In the genomic region with DNA sequence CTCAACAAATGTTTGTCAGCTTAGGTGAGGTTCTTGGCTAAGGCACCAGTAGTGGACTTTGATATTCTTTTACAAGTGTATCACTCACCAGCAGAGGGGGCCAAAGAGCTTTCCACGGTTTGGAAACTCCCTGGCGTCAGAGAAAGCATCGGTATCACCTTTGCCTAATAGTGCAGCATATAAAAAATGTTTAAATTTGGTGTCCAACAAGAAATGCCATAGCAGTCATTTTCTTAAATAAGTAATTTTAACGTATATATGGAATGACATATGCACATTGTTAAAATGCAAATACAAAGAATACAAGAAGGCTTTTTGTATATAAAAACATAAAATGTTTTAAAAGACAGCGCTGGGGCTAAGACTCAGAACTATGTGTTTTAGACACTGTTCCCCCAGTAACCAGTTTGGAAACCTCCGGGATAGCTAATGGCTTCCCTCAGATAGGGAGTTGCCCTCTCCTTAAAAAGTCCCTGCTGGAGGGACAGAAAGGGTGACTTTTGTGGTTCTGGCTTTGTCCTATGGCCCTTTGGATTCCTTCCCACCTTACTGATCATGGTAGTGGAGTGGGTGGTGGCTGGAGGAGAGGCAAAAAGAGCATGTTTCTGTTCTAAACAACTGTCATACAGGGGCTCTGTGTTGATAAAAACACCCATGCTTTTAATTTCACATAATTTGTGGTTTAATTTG, we compare ENCODE assay signal across 8 cellular contexts.
DNase-seq lines count a peak whose midpoint lies in the region; ATAC-seq and TF ChIP-seq lines count a peak whose summit lies in the region.

No MANE protein-coding gene starts in this region.

- peaks cover 6 to 22% (median 14%) of the 10 kb centered on the region in 7 donors for H3K4me1 Mint-ChIP-seq in naive thymus-derived CD4-positive, alpha-beta T cell
- peaks cover 13% of the 10 kb centered on the region for H3K4me1 Mint-ChIP-seq in stimulated activated memory B cell treated with anti-CD40 and anti-IgM and Interleukin-4, amounts not matched to agents 10 μg/mL and 1 μg/mL and 100 μg/mL, for 72 hours

- peaks cover 0 to 5% (median 0%) of the 10 kb centered on the region in 5 donors for H3K27me3 Mint-ChIP-seq in naive thymus-derived CD4-positive, alpha-beta T cell
- H3K27me3 Mint-ChIP-seq in stimulated activated memory B cell treated with anti-CD40 and anti-IgM and Interleukin-4, amounts not matched to agents 10 μg/mL and 1 μg/mL and 100 μg/mL, for 72 hours: no peaks in the 10 kb centered on the region

- intact Hi-C loops in naive thymus-derived CD4-positive, alpha-beta T cell (cut with micrococcal nuclease): loop anchor here (1.0 to 10.0 kb wide), 9 partner anchors 84 to 1552 kb away; a partner anchor contains a TSS

- DNase-seq in C1 segment of cervical spinal cord (lab: John Stamatoyannopoulos, UW): peak in 13 of 14 donors; percentile 1 to 69 (median 38)
- peak in 64 of 76 experiments; percentile 1 to 82 (median 44) for DNase-seq in HUDEP-2 (lab: John Stamatoyannopoulos, UW; ENCODE audit: unreplicated experiment in 76 of 76)
- peak; percentile 77 for DNase-seq in activated T-cell treated with anti-CD3 and anti-CD28 coated beads for 24 hours (ENCODE audit: low read depth)
- DNase-seq in erythroblast (lab: John Stamatoyannopoulos, UW): peak; percentile 74 to 89
- DNase-seq in naive thymus-derived CD4-positive, alpha-beta T cell: peak; percentile 56 to 85 (median 79)

- POLR2A ChIA-PET in naive thymus-derived CD4-positive, alpha-beta T cell (lab: Charles Lee): interaction anchor here (0.5 to 2.8 kb wide), 3 partner anchors 151 to 1162 kb away, joined by 3 to 19 read pairs (median 4); a partner anchor contains a TSS

- no peaks in the 10 kb centered on the region for H3K36me3 Mint-ChIP-seq in naive thymus-derived CD4-positive, alpha-beta T cell
- no peaks in the 10 kb centered on the region for H3K36me3 Mint-ChIP-seq in stimulated activated memory B cell treated with anti-CD40 and anti-IgM and Interleukin-4, amounts not matched to agents 10 μg/mL and 1 μg/mL and 100 μg/mL, for 72 hours

- TF ChIP-seq CTCF in OCI-LY3 (IDR thresholded peaks at IDR 0.05; ENCODE audit: low read depth, low read length): peak; percentile 60

- ATAC-seq in GM19395 (IDR thresholded peaks at IDR 0.05; ENCODE audit: unreplicated experiment): peak; percentile 69
- ATAC-seq in naive thymus-derived CD4-positive, alpha-beta T cell: peak; percentile 94
- peak; percentile 74 for ATAC-seq in stimulated activated memory B cell treated with anti-CD40 and anti-IgM and Interleukin-4, amounts not matched to agents 10 μg/mL and 1 μg/mL and 100 μg/mL, for 72 hours

- H4K20me1 ChIP-seq in OCI-LY3 (ENCODE audit: insufficient read depth, low read length): no peaks in the 10 kb centered on the region

- H3K36me3 ChIP-seq in OCI-LY3 (replicated peaks; ENCODE audit: low read depth, low read length): no peaks in the 10 kb centered on the region
- H3K36me3 ChIP-seq in naive thymus-derived CD4-positive, alpha-beta T cell (ENCODE audit: control insufficient read depth in 2 of 3, insufficient read depth in 3 of 3, low read length in 3 of 3): no peaks in the 10 kb centered on the region

- H3K9ac ChIP-seq in OCI-LY3 (ENCODE audit: low read length): peak overlapping the region; percentile 40

- H3K9me3 Mint-ChIP-seq in naive thymus-derived CD4-positive, alpha-beta T cell: no peaks in the 10 kb centered on the region
- H3K9me3 Mint-ChIP-seq in stimulated activated memory B cell treated with anti-CD40 and anti-IgM and Interleukin-4, amounts not matched to agents 10 μg/mL and 1 μg/mL and 100 μg/mL, for 72 hours: no peaks in the 10 kb centered on the region

- H3K27ac ChIP-seq in OCI-LY3 (ENCODE audit: low read length): no peak overlapping the region
- H3K27ac ChIP-seq in naive thymus-derived CD4-positive, alpha-beta T cell (ENCODE audit: low read depth, low read length): peak overlapping the region; percentile 26

- no peaks in the 10 kb centered on the region for H3K9me3 ChIP-seq in OCI-LY3 (ENCODE audit: insufficient read depth, low read length)
- H3K9me3 ChIP-seq in naive thymus-derived CD4-positive, alpha-beta T cell (ENCODE audit: control insufficient read depth in 2 of 3, low read length in 3 of 3): no peaks in the 10 kb centered on the region

- H3K79me2 ChIP-seq in OCI-LY3 (ENCODE audit: low read length): no peaks in the 10 kb centered on the region

- H3K4me3 ChIP-seq in OCI-LY3 (ENCODE audit: low read length): peak overlapping the region; percentile 76
- H3K4me3 ChIP-seq in naive thymus-derived CD4-positive, alpha-beta T cell (ENCODE audit: low read length): peak overlapping the region; percentile 34

- CTCF ChIA-PET in naive thymus-derived CD4-positive, alpha-beta T cell (lab: Charles Lee): interaction anchor here (0.5 to 4.8 kb wide), 13 partner anchors 8 to 1524 kb away, joined by 3 to 97 read pairs (median 4); a partner anchor contains a TSS

- peak overlapping the region; percentile 72 to 80 (median 77) for H3K4me3 Mint-ChIP-seq in naive thymus-derived CD4-positive, alpha-beta T cell
- H3K4me3 Mint-ChIP-seq in stimulated activated memory B cell treated with anti-CD40 and anti-IgM and Interleukin-4, amounts not matched to agents 10 μg/mL and 1 μg/mL and 100 μg/mL, for 72 hours: peak overlapping the region; percentile 72

- no peaks in the 10 kb centered on the region for H3K27me3 ChIP-seq in OCI-LY3 (ENCODE audit: low read depth, low read length)
- H3K27me3 ChIP-seq in naive thymus-derived CD4-positive, alpha-beta T cell (ENCODE audit: control insufficient read depth in 2 of 2, insufficient read depth in 2 of 2, low read length in 2 of 2): no peaks in the 10 kb centered on the region

- peak overlapping the region in 8 of 9 donors; percentile 13 to 90 (median 56) for H3K27ac Mint-ChIP-seq in naive thymus-derived CD4-positive, alpha-beta T cell
- peak overlapping the region; percentile 64 for H3K27ac Mint-ChIP-seq in stimulated activated memory B cell treated with anti-CD40 and anti-IgM and Interleukin-4, amounts not matched to agents 10 μg/mL and 1 μg/mL and 100 μg/mL, for 72 hours

- H3K4me1 ChIP-seq in OCI-LY3 (ENCODE audit: low read length): peaks cover 12% of the 10 kb centered on the region
- H3K4me1 ChIP-seq in naive thymus-derived CD4-positive, alpha-beta T cell (ENCODE audit: control insufficient read depth in 2 of 2, insufficient read depth in 2 of 2, low read length in 2 of 2): peaks cover 8 to 9% of the 10 kb centered on the region in 2 donors

- TF ChIP-seq POLR2A in erythroblast (IDR thresholded peaks at IDR 0.05; ENCODE audit: low read length): no peak

- peak overlapping the region; percentile 93 for H3K4me2 ChIP-seq in OCI-LY3 (ENCODE audit: low read length)

- H2AFZ ChIP-seq in OCI-LY3 (ENCODE audit: low read depth, low read length): peak overlapping the region; percentile 72
